Comparison of ENCODE assay signal across 8 cellular contexts in the genomic region with DNA sequence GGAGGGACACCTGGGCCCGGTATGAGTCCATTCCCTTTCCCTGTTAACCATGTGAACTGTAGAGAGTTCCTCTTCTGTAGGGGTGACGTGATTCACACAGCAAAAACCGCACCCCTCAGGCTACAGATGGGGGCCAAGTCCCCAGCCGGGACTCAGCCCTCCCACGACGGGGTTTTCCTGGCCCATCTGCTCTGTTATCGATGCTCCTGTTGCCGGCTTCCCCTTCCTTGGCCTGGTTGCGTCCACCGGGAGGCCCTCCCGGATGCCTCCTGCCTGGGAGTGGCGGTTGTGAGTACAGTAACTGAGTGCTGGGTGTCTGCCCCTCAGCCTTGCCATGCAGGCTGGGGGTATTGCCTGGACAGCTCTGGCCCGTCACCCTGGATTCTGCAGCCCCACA. TPM values are rescaled to one million over a fixed set of nuclear protein-coding genes. Genes with fewer than 3 reads are reported as not detected.
A peak's percentile ranks its signal among the peaks of the same experiment; 100 is the strongest.
DNase-seq lines count a peak whose midpoint lies in the region; ATAC-seq, FAIRE-seq and TF ChIP-seq lines count a peak whose summit lies in the region.

No MANE protein-coding gene starts in this region.

- H3K4me3 ChIP-seq in OCI-LY1 (ENCODE audit: low read depth, low read length, poor library complexity, severe bottlenecking) (peak overlapping the region; percentile 58), adrenal gland (peak overlapping the region in 1 of 4 donors; percentile 60), HepG2 (replicated peaks in 1 of 3; ENCODE audit: insufficient read depth in 1 of 3, low read depth in 2 of 3, low read length in 3 of 3) (peak overlapping the region; percentile 47 to 78 (median 62); a peak in 5 of 6 replicates), thyroid gland (replicated peaks in 1 of 3) (peak overlapping the region in 1 of 3 donors; percentile 29)

- ATAC-seq in GM18519 (IDR thresholded peaks at IDR 0.05; ENCODE audit: low FRiP score, unreplicated experiment) (peak; percentile 17), HG02623 (IDR thresholded peaks at IDR 0.05; ENCODE audit: unreplicated experiment) (peak; percentile 30), HepG2 (peak; percentile 43)

- TF ChIP-seq CTCF in OCI-LY1 (IDR thresholded peaks at IDR 0.05; ENCODE audit: low read length) (no peak), adrenal gland (IDR thresholded peaks at IDR 0.05) (no peak), HepG2 (CRISPR knock-in tag; IDR thresholded peaks at IDR 0.05) (no peak), thyroid gland (IDR thresholded peaks at IDR 0.05) (no peak)

- H3K9me3 ChIP-seq in OCI-LY1 (ENCODE audit: low read length) (no peaks in the 10 kb centered on the region), adrenal gland (replicated peaks in 1 of 3) (no peaks in the 10 kb centered on the region), HepG2 (ENCODE audit: low read length) (no peaks in the 10 kb centered on the region), thyroid gland (no peaks in the 10 kb centered on the region)

- FAIRE-seq in HepG2 (lab: Jason Lieb, UNC): no peak

- intact Hi-C loops in adrenal gland (cut with DNase I): loop anchor here (5.0 to 10.0 kb wide), 3 partner anchors 193 to 473 kb away; no protein-coding TSS in a partner anchor
- intact Hi-C loops in HepG2 (cut with micrococcal nuclease; ENCODE audit: unreplicated experiment): loop anchor here (2.0 to 10.0 kb wide), 3 partner anchors 229 to 563 kb away; no protein-coding TSS in a partner anchor
- intact Hi-C loops in thyroid gland (cut with DNase I): loop anchor here (5.0 to 10.0 kb wide), 3 partner anchors 230 to 473 kb away; no protein-coding TSS in a partner anchor

- TF ChIP-seq RAD21 in HepG2 (CRISPR knock-in tag; IDR thresholded peaks at IDR 0.05): no peak

- no TSS peak for BruUV-seq in HepG2 (replicated peaks; lab: Mats Ljungman, UMichigan)

- 4 to 15% (median 11%) methylated on average over 8 to 13 of the region's 13 CpGs for WGBS in adrenal gland, 4 donors
- WGBS in HepG2 (ENCODE audit: low lambda C conversion rate): 0% methylated on average over 1 of the region's 13 CpGs
- 8 to 10% methylated on average over 8 to 11 of the region's 13 CpGs for WGBS in thyroid gland, 2 donors

- H4K20me1 ChIP-seq in OCI-LY1 (ENCODE audit: insufficient read depth, low read length) (no peaks in the 10 kb centered on the region), HepG2 (ENCODE audit: insufficient read depth, low read length) (peaks cover 16% of the 10 kb centered on the region; the same call in 1 of the 2 replicates)

- CTCF ChIA-PET in HepG2 (lab: Yijun Ruan, JAX; ENCODE audit: low intra/inter-chr PET ratio, low total read pairs): interaction anchor here (1.0 to 1.2 kb wide), 2 partner anchors 195 to 230 kb away, joined by 3 to 7 read pairs; no protein-coding TSS in a partner anchor

- TF ChIP-seq EP300 in HepG2 (IDR thresholded peaks at IDR 0.05; ENCODE audit: low read depth in 2 of 2, low read length in 2 of 2) (no peak), HepG2 (CRISPR knock-in tag; IDR thresholded peaks at IDR 0.05; ENCODE audit: borderline replicate concordance) (no peak)

- in situ Hi-C loops in HepG2 (cut with HindIII; ENCODE audit: extremely low pct_ligation_motif_present, low pct_unique_long_range_greater_than_20kb): no loop called here

- H3K9ac ChIP-seq in OCI-LY1 (ENCODE audit: low read length) (peak overlapping the region; percentile 67; the same call in 1 of the 2 replicates), HepG2 (ENCODE audit: insufficient read depth, low read depth, low read length) (peak overlapping the region; percentile 67)

- no peak overlapping the region for H3K27ac ChIP-seq in OCI-LY1 (ENCODE audit: low read depth, low read length, poor library complexity, severe bottlenecking)
- H3K27ac ChIP-seq in adrenal gland: peak overlapping the region in 3 of 5 donors; percentile 66 to 89 (median 83)
- H3K27ac ChIP-seq in HepG2 (ENCODE audit: extremely low read length, insufficient read depth, low read length): no peak overlapping the region
- peak overlapping the region in 1 of 3 donors; percentile 75 for H3K27ac ChIP-seq in thyroid gland

- H3K4me1 ChIP-seq in OCI-LY1 (ENCODE audit: insufficient read depth, low read length, severe bottlenecking): peaks cover 13% of the 10 kb centered on the region
- peaks cover 11 to 34% of the 10 kb centered on the region in 2 donors for H3K4me1 ChIP-seq in adrenal gland (replicated peaks in 1 of 2)
- H3K4me1 ChIP-seq in HepG2 (ENCODE audit: insufficient read depth, low read length): peaks cover 39% of the 10 kb centered on the region
- peaks cover 14 to 39% of the 10 kb centered on the region in 2 donors for H3K4me1 ChIP-seq in thyroid gland

- POLR2A ChIA-PET in HepG2 (lab: Yijun Ruan, JAX): no interaction called here

- no peaks in the 10 kb centered on the region; the same call in 1 of the 2 replicates for H3K27me3 ChIP-seq in OCI-LY1 (ENCODE audit: insufficient read depth, low read length)
- no peaks in the 10 kb centered on the region for H3K27me3 ChIP-seq in adrenal gland
- peaks cover 2 to 16% of the 10 kb centered on the region in 2 experiments; a peak in 3 of 5 replicates for H3K27me3 ChIP-seq in HepG2 (ENCODE audit: control insufficient read depth in 1 of 2, insufficient read depth in 2 of 2, low read length in 2 of 2)
- no peaks in the 10 kb centered on the region for H3K27me3 ChIP-seq in thyroid gland

- no peaks in the 10 kb centered on the region for H3F3A ChIP-seq in OCI-LY1 (ENCODE audit: insufficient read depth, low read length)

- DNase-seq in adrenal gland (peak in 3 of 7 donors; percentile 24 to 41 (median 27)), HepG2 (ENCODE audit: low spot score) (no peak), thyroid gland (no peak), NCI-H1417 (lab: John Stamatoyannopoulos, UW) (no peak)
- DNase-seq in stimulated activated CD8-positive, alpha-beta memory T cell treated with anti-CD3 and anti-CD28 coated beads, Interleukin-15, amount 100 ng/mL, for 4 hours (ENCODE audit: low read depth in 2 of 2): peak; percentile 59 to 64

- H2AFZ ChIP-seq in OCI-LY1 (ENCODE audit: low read length): no peak overlapping the region
- peak overlapping the region; percentile 44 for H2AFZ ChIP-seq in HepG2 (ENCODE audit: low read length)

- no peak for TF ChIP-seq POLR2A in adrenal gland (IDR thresholded peaks at IDR 0.05)
- TF ChIP-seq POLR2A in HepG2 (IDR thresholded peaks at IDR 0.05; ENCODE audit: insufficient read depth in 1 of 2, low read depth in 2 of 2, low read length in 2 of 2): no peak
- TF ChIP-seq POLR2A in thyroid gland (IDR thresholded peaks at IDR 0.05): no peak

- peak overlapping the region; percentile 79 for H3K4me2 ChIP-seq in OCI-LY1 (ENCODE audit: low read length)
- H3K4me2 ChIP-seq in HepG2 (ENCODE audit: low read depth, low read length): peak overlapping the region; percentile 95

- H3K36me3 ChIP-seq in OCI-LY1 (ENCODE audit: insufficient read depth, low read length) (no peaks in the 10 kb centered on the region), adrenal gland (replicated peaks in 1 of 2) (no peaks in the 10 kb centered on the region), HepG2 (replicated peaks in 1 of 2; ENCODE audit: control insufficient read depth in 1 of 2, insufficient read depth in 2 of 2, low read length in 2 of 2) (no peaks in the 10 kb centered on the region), thyroid gland (no peaks in the 10 kb centered on the region)

- H3K79me2 ChIP-seq in OCI-LY1 (ENCODE audit: insufficient read depth, low read length) (no peaks in the 10 kb centered on the region), HepG2 (ENCODE audit: insufficient read depth, low read length) (peaks cover 15% of the 10 kb centered on the region)

- no peaks in the 10 kb centered on the region for H3K9me2 ChIP-seq in OCI-LY1 (ENCODE audit: low read depth, low read length)

TF ChIP-seq in HepG2, 621 proteins besides CTCF, POLR2A, EP300 and RAD21 (continues in another document):
- no peak for TF ChIP-seq AGO1 (IDR thresholded peaks at IDR 0.05; ENCODE audit: low read depth, low read length, poor library complexity, severe bottlenecking)
- TF ChIP-seq DNMT1 (CRISPR knock-in tag; IDR thresholded peaks at IDR 0.05): peak; percentile 14; the same call in 1 of the 2 replicates
- 0 out of 2 replicates have a peak, but pooled peaks have one; percentile 32 for TF ChIP-seq SNAI1 (CRISPR knock-in tag; IDR thresholded peaks at IDR 0.05; ENCODE audit: borderline replicate concordance)
- TF ChIP-seq ZNF253 (CRISPR knock-in tag; IDR thresholded peaks at IDR 0.05; ENCODE audit: borderline replicate concordance): 0 out of 2 replicates have a peak, but pooled peaks have one; percentile 18
- peak; percentile 35 for TF ChIP-seq AGO2 (optimal IDR thresholded peaks at IDR 0.05; ENCODE audit: low read depth, low read length)

RNA-seq across cellular contexts. Expression of a gene that starts 0.8 kb away (rescaled TPM):
- total RNA-seq in adrenal gland (10 to 100 TPM; 17.9 to 28.4 (median 21.7) TPM), HepG2 (2016; rRNA removed; fragmentation: Illumina TruSeq; extraction: Trizol) (8.5 and 16.6 TPM in 2 replicates), thyroid gland (10 to 100 TPM; 16.0 to 28.0 (median 22.8) TPM)
- polyA plus RNA-seq in adrenal gland (10 to 100 TPM; 10.3 to 29.9 (median 15.1) TPM), HepG2 (2011; rRNA removed) (18.2 and 29.9 TPM in 2 replicates)
- total RNA-seq in HepG2 (2016; cell fraction: cytosol; rRNA removed; fragmentation: Illumina TruSeq; extraction: Trizol; ENCODE audit: low read depth): 1.1 TPM in 2 replicates
- total RNA-seq in HepG2 (2016; cell fraction: insoluble cytoplasmic fraction; rRNA removed; fragmentation: Illumina TruSeq; extraction: Trizol): 7.0 and 17.7 TPM in 2 replicates
- total RNA-seq in HepG2 (2016; cell fraction: membrane; rRNA removed; fragmentation: Illumina TruSeq; extraction: Trizol): 4.5 and 5.2 TPM in 2 replicates
- total RNA-seq in HepG2 (2016; cell fraction: nucleus; rRNA removed; fragmentation: Illumina TruSeq; extraction: Trizol): 21.4 and 25.4 TPM in 2 replicates
- polyA plus RNA-seq in HepG2 (2011; cell fraction: cytosol; rRNA removed): 11.5 and 17.1 TPM in 2 replicates
- 87.4 and 104 TPM in 2 replicates for polyA plus RNA-seq in HepG2 (2011; cell fraction: nucleus; rRNA removed)
- 12.1 and 17.5 TPM in 2 replicates for polyA plus RNA-seq in HepG2 (2012)
- 0.60 and 0.61 TPM in 2 replicates for polyA plus RNA-seq in HepG2 (2016; cell fraction: cytosol; fragmentation: Illumina TruSeq; extraction: Trizol; ENCODE audit: low read depth)
- 4.2 and 7.1 TPM in 2 replicates for polyA plus RNA-seq in HepG2 (2016; cell fraction: insoluble cytoplasmic fraction; fragmentation: Illumina TruSeq; extraction: Trizol; ENCODE audit: low read depth)
- 1.3 and 3.0 TPM in 2 replicates for polyA plus RNA-seq in HepG2 (2016; cell fraction: membrane; fragmentation: Illumina TruSeq; extraction: Trizol; ENCODE audit: low read depth)
- 40.0 and 50.7 TPM in 2 replicates for polyA plus RNA-seq in HepG2 (2016; cell fraction: nucleus; fragmentation: Illumina TruSeq; extraction: Trizol; ENCODE audit: insufficient read depth, low read depth)
- polyA minus RNA-seq in HepG2 (2011; rRNA and poly(A)+ RNA removed; ENCODE audit: low replicate concordance): 45.3 and 67.9 TPM in 2 replicates
- polyA minus RNA-seq in HepG2 (2011; cell fraction: cytosol; rRNA and poly(A)+ RNA removed): 16.4 and 17.6 TPM in 2 replicates
- 24.8 and 26.2 TPM in 2 replicates for polyA minus RNA-seq in HepG2 (2011; cell fraction: nucleus; rRNA and poly(A)+ RNA removed)

Comparison
In these comparisons a context has a peak if more than half of its experiments do, and no peak if none do; other contexts are left out.
1. H3K27ac ChIP-seq: peak in adrenal gland (3 of 5); none in OCI-LY1 (single experiment) and HepG2 (single experiment).
2. DNase-seq: peak in stimulated activated CD8-positive, alpha-beta memory T cell treated with anti-CD3 and anti-CD28 coated beads, Interleukin-15, amount 100 ng/mL, for 4 hours (2 of 2); none in HepG2 (single experiment), thyroid gland (0 of 2) and NCI-H1417 (0 of 3).
3. Peak in every context shown above with its lines, with median percentiles within 50 percentile points of each other: ATAC-seq.